In genomic region chr10:85668522-85668921, GRCh38 we compare ENCODE assay signal across 26 cellular contexts.
DNase-seq lines count a peak whose midpoint lies in the region; ATAC-seq, FAIRE-seq and TF ChIP-seq lines count a peak whose summit lies in the region.
"Had no signal": no experiment of that assay in that cellular context is flagged by ENCODE, and none has a peak within 500 bp of the region (broad histone marks: within the 10 kb centered on the region; RNA-seq: fewer than 3 reads in every experiment).

No MANE protein-coding gene starts in this region.

- DNase-seq in Caco-2, result peak in 1 of 2 experiments; percentile 12
- DNase-seq in H1 (ENCODE audit: low read depth in 1 of 2, low spot score in 2 of 2), result no peak
- DNase-seq in left lobe of liver (ENCODE audit: low spot score), result no peak
- no peak for DNase-seq in neural progenitor cell (ENCODE audit: low spot score)
- DNase-seq in cerebellar cortex (ENCODE audit: low spot score), result no peak
- DNase-seq in effector CD8-positive, alpha-beta T cell (lab: John Stamatoyannopoulos, UW), result no peak
- no peak for DNase-seq in RKO (ENCODE audit: low spot score)
- no peak for DNase-seq in nephron progenitor cell
- DNase-seq: CD4-positive, CD25-positive, alpha-beta regulatory T cell; CD8-positive, alpha-beta T cell; DMS 273 treated with DMSO at 0.1 percent for 48 hours; DMS79; EL; GDM1; HFFc6 had no signal

- H3K27ac ChIP-seq in H1 (ENCODE audit: low read depth, low read length) (no peak overlapping the region), neural progenitor cell (no peak overlapping the region)
- H3K27ac ChIP-seq: 22Rv1, BLaER1, C4-2B had no signal

- H3K9me3 ChIP-seq in Caco-2, result no peaks in the 10 kb centered on the region
- no peaks in the 10 kb centered on the region; a peak in 1 of 4 replicates for H3K9me3 ChIP-seq in H1 (ENCODE audit: insufficient read depth in 2 of 2, low read depth in 1 of 2, low read length in 1 of 2)
- no peaks in the 10 kb centered on the region for H3K9me3 ChIP-seq in neural progenitor cell (ENCODE audit: low read depth)
- H3K9me3 ChIP-seq: HAP-1 had no signal

- no peak overlapping the region for H4K8ac ChIP-seq in H1 (ENCODE audit: extremely low read depth, insufficient read depth, low read length)

- no peaks in the 10 kb centered on the region for H3K36me3 Mint-ChIP-seq in Caco-2 (ENCODE audit: insufficient read depth, unreplicated experiment)
- no peaks in the 10 kb centered on the region for H3K36me3 Mint-ChIP-seq in neural progenitor cell
- no peaks in the 10 kb centered on the region for H3K36me3 Mint-ChIP-seq in nephron progenitor cell (ENCODE audit: low read depth)
- H3K36me3 Mint-ChIP-seq: CD4-positive, CD25-positive, alpha-beta regulatory T cell; CD8-positive, alpha-beta T cell had no signal

- no peak for TF ChIP-seq POLR2A in H1 (IDR thresholded peaks at IDR 0.05; ENCODE audit: control extremely low read depth in 1 of 2, low read depth in 2 of 2, low read length in 2 of 2)

- H4K20me1 ChIP-seq in H1 (replicated peaks in 1 of 2; ENCODE audit: control insufficient read depth in 1 of 2, insufficient read depth in 2 of 2, low read length in 2 of 2) (no peaks in the 10 kb centered on the region), neural progenitor cell (ENCODE audit: low read depth) (no peaks in the 10 kb centered on the region)
- H4K20me1 ChIP-seq: BLaER1 had no signal

- H2BK15ac ChIP-seq in H1 (ENCODE audit: low read length), result peak overlapping the region; percentile 36; the same call in 1 of the 2 replicates

- no peaks in the 10 kb centered on the region for H3K36me3 ChIP-seq in Caco-2 (ENCODE audit: control insufficient read depth, insufficient read depth, low read length)
- no peaks in the 10 kb centered on the region; a peak in 1 of 8 replicates for H3K36me3 ChIP-seq in H1 (ENCODE audit: control insufficient read depth in 2 of 4, insufficient read depth in 4 of 4, low read length in 3 of 4)
- H3K36me3 ChIP-seq in neural progenitor cell, result no peaks in the 10 kb centered on the region
- H3K36me3 ChIP-seq: BLaER1, HAP-1 had no signal

- H3K4me3 ChIP-seq in Caco-2 (ENCODE audit: low read depth, low read length), result no peak overlapping the region
- H3K4me3 ChIP-seq in H1 (ENCODE audit: extremely low read depth in 1 of 4, insufficient read depth in 2 of 4, low read depth in 3 of 4, low read length in 4 of 4), result no peak overlapping the region
- no peak overlapping the region for H3K4me3 ChIP-seq in neural progenitor cell
- H3K4me3 ChIP-seq: BLaER1, GM12878, GM23338, HAP-1 had no signal

- H3K27me3 Mint-ChIP-seq in Caco-2 (ENCODE audit: insufficient read depth, unreplicated experiment) (no peaks in the 10 kb centered on the region), neural progenitor cell (ENCODE audit: insufficient read depth, low read depth) (no peaks in the 10 kb centered on the region), nephron progenitor cell (ENCODE audit: low read depth, poor library complexity) (peaks cover 25% of the 10 kb centered on the region)
- H3K27me3 Mint-ChIP-seq: B cell; CD4-positive, CD25-positive, alpha-beta regulatory T cell had no signal

- H2AK5ac ChIP-seq in H1 (ENCODE audit: low read depth, low read length), result no peak overlapping the region

- no peak overlapping the region for H4K91ac ChIP-seq in H1 (replicated peaks; ENCODE audit: insufficient read length, low read length)

- TF ChIP-seq CTCF in Caco-2 (IDR thresholded peaks at IDR 0.05; ENCODE audit: insufficient read depth in 1 of 2, low read depth in 1 of 2, low read length in 1 of 2, severe bottlenecking in 1 of 2, unreplicated experiment in 1 of 2) (no peak), H1 (IDR thresholded peaks at IDR 0.05; ENCODE audit: control extremely low read depth in 1 of 3, insufficient read depth in 1 of 3, low read depth in 1 of 3, low read length in 3 of 3) (no peak), neural progenitor cell (IDR thresholded peaks at IDR 0.05) (no peak), nephron progenitor cell (IDR thresholded peaks at IDR 0.05) (no peak)

- H3K4me1 ChIP-seq in Caco-2 (peaks cover 9% of the 10 kb centered on the region; the same call in 1 of the 2 replicates), H1 (replicated peaks in 1 of 4; ENCODE audit: control insufficient read depth in 3 of 4, insufficient read depth in 4 of 4, low read length in 3 of 4) (peaks cover 6 to 12% (median 9%) of the 10 kb centered on the region in 4 experiments; a peak in 6 of 7 replicates), neural progenitor cell (peaks cover 18% of the 10 kb centered on the region)
- H3K4me1 ChIP-seq: BLaER1, HAP-1 had no signal

- peaks cover 14% of the 10 kb centered on the region for H3K4me1 Mint-ChIP-seq in Caco-2 (ENCODE audit: low read depth, unreplicated experiment)
- H3K4me1 Mint-ChIP-seq in neural progenitor cell, result peaks cover 23% of the 10 kb centered on the region
- H3K4me1 Mint-ChIP-seq in nephron progenitor cell, result no peaks in the 10 kb centered on the region
- H3K4me1 Mint-ChIP-seq: B cell; CD4-positive, CD25-positive, alpha-beta regulatory T cell had no signal

- H3K9ac ChIP-seq in H1 (replicated peaks in 1 of 4; ENCODE audit: extremely low read depth in 1 of 4, low read depth in 3 of 4, low read length in 3 of 4) (no peak overlapping the region), neural progenitor cell (no peak overlapping the region)
- H3K9ac ChIP-seq: BLaER1 had no signal

- no TSS peak for BruUV-seq in Caco-2 (replicated peaks; lab: Mats Ljungman, UMichigan)

- POLR2A ChIA-PET in Caco-2 (lab: Charles Lee), result no interaction called here
- POLR2A ChIA-PET in H1 (lab: Charles Lee; ENCODE audit: partially characterized antibody), result no interaction called here

- H2BK20ac ChIP-seq in H1 (ENCODE audit: low read length), result peak overlapping the region; percentile 77; the same call in 1 of the 2 replicates

- peak; percentile 44 for ATAC-seq in left lobe of liver
- ATAC-seq: CD8-positive, alpha-beta T cell; GM12878 had no signal

- H3K27me3 ChIP-seq in Caco-2 (replicated peaks; ENCODE audit: control insufficient read depth, insufficient read depth, low read length), result no peaks in the 10 kb centered on the region
- no peaks in the 10 kb centered on the region; a peak in 1 of 7 replicates for H3K27me3 ChIP-seq in H1 (replicated peaks in 1 of 4; ENCODE audit: control insufficient read depth in 3 of 4, extremely low read depth in 1 of 4, insufficient read depth in 3 of 4, low read length in 3 of 4)
- no peaks in the 10 kb centered on the region for H3K27me3 ChIP-seq in neural progenitor cell
- H3K27me3 ChIP-seq: BLaER1 had no signal

- no peaks in the 10 kb centered on the region for H3K23me2 ChIP-seq in H1 (ENCODE audit: low read depth, low read length)

- H3K14ac ChIP-seq in H1 (ENCODE audit: insufficient read length), result no peak overlapping the region

- H3K27ac Mint-ChIP-seq in Caco-2 (ENCODE audit: unreplicated experiment) (peak overlapping the region; percentile 5), neural progenitor cell (no peak overlapping the region), nephron progenitor cell (no peak overlapping the region)
- H3K27ac Mint-ChIP-seq: B cell; CD4-positive, CD25-positive, alpha-beta regulatory T cell; CD8-positive, alpha-beta T cell; GM23338; HFFc6 had no signal

- H3K79me1 ChIP-seq in H1 (ENCODE audit: low read depth, low read length), result no peaks in the 10 kb centered on the region

- no peak for TF ChIP-seq RAD21 in H1 (IDR thresholded peaks at IDR 0.05 in 1 of 2, conservative IDR thresholded peaks at IDR 0.05 in 1 of 2; ENCODE audit: low read depth in 2 of 2, low read length in 2 of 2)

- no peak for TF ChIP-seq EP300 in H1 (IDR thresholded peaks at IDR 0.05; ENCODE audit: borderline replicate concordance in 1 of 2, low read depth in 2 of 2, low read length in 2 of 2)

- peaks cover 13% of the 10 kb centered on the region for H3K9me3 Mint-ChIP-seq in Caco-2 (ENCODE audit: unreplicated experiment)
- H3K9me3 Mint-ChIP-seq in neural progenitor cell, result peaks cover 22% of the 10 kb centered on the region
- peaks cover 19% of the 10 kb centered on the region for H3K9me3 Mint-ChIP-seq in nephron progenitor cell

- H3K79me2 ChIP-seq in H1 (ENCODE audit: control insufficient read depth in 1 of 2, insufficient read depth in 2 of 2, low read length in 2 of 2) (no peaks in the 10 kb centered on the region), neural progenitor cell (ENCODE audit: low read depth) (no peaks in the 10 kb centered on the region)

- H2AFZ ChIP-seq in H1 (ENCODE audit: low read length) (no peak overlapping the region), neural progenitor cell (replicated peaks) (no peak overlapping the region)
- H2AFZ ChIP-seq: GM23338 had no signal

- H2BK5ac ChIP-seq in H1 (ENCODE audit: low read depth, low read length), result no peak overlapping the region

- peaks cover 17% of the 10 kb centered on the region for H3F3A ChIP-seq in neural progenitor cell (ENCODE audit: low read depth)

- H3K56ac ChIP-seq in H1 (replicated peaks; ENCODE audit: insufficient read length, low read depth, low read length), result no peak overlapping the region

- H3K23ac ChIP-seq in H1 (ENCODE audit: insufficient read length), result no peak overlapping the region

- H3K18ac ChIP-seq in H1 (ENCODE audit: extremely low read depth, low read length), result 0 out of 2 replicates have a peak overlapping the region, but pooled peaks have one; percentile 13

- 100% methylated on average over 1 of the region's 1 CpG; no CpG with 5 or more reads in 1 of the 2 experiments for WGBS in H1 (ENCODE audit: extremely low coverage in 1 of 2, insufficient coverage in 1 of 2, insufficient read length in 1 of 2, insufficient replicate concordance in 2 of 2, low coverage in 1 of 2, low lambda C conversion rate in 2 of 2, missing lambda C conversion rate in 1 of 2), 2 experiments

- peak overlapping the region; percentile 33 for H3K4ac ChIP-seq in H1 (replicated peaks; ENCODE audit: insufficient read length, low read depth, low read length)

- peak overlapping the region; percentile 13 for H2BK120ac ChIP-seq in H1 (replicated peaks; ENCODE audit: low read depth, low read length)

- H3K4me3 Mint-ChIP-seq in Caco-2 (ENCODE audit: unreplicated experiment), result no peak overlapping the region
- H3K4me3 Mint-ChIP-seq in neural progenitor cell, result no peak overlapping the region
- no peak overlapping the region for H3K4me3 Mint-ChIP-seq in nephron progenitor cell
- H3K4me3 Mint-ChIP-seq: B cell; CD4-positive, CD25-positive, alpha-beta regulatory T cell; CD8-positive, alpha-beta T cell; GM23338; HFFc6 had no signal

- peak overlapping the region in 1 of 2 experiments; percentile 17; a peak in 1 of 4 replicates for H3K4me2 ChIP-seq in H1 (ENCODE audit: insufficient read depth in 1 of 2, low read depth in 2 of 2, low read length in 2 of 2)
- H3K4me2 ChIP-seq in neural progenitor cell, result peak overlapping the region; percentile 57
- H3K4me2 ChIP-seq: BLaER1, GM23338 had no signal

- no peak for FAIRE-seq in H1 (lab: Jason Lieb, UNC)
- FAIRE-seq: A204.1, D721Med, GM12878, GM19239, H54 had no signal

- peak overlapping the region; percentile 55; the same call in 1 of the 2 replicates for H2BK12ac ChIP-seq in H1 (ENCODE audit: low read depth, low read length)

- CTCF ChIA-PET in Caco-2 (lab: Charles Lee) (no interaction called here), H1 (lab: Charles Lee; ENCODE audit: partially characterized antibody) (no interaction called here)

- H4K5ac ChIP-seq in H1 (ENCODE audit: insufficient read length, low read depth, low read length), result no peak overlapping the region

- intact Hi-C loops in Caco-2 (cut with micrococcal nuclease; ENCODE audit: unreplicated experiment), result no loop called here

TF ChIP-seq in H1, 55 proteins besides CTCF, POLR2A, EP300 and RAD21 (continues in another document):
- TF ChIP-seq SRF (IDR thresholded peaks at IDR 0.05; ENCODE audit: low read depth, low read length), result no peak
